ENCODE assay signal across 8 cellular contexts in genomic region chr11:8732276-8732675, GRCh38.
DNase-seq lines count a peak whose midpoint lies in the region; ATAC-seq and TF ChIP-seq lines count a peak whose summit lies in the region.

No MANE protein-coding gene starts in this region.

- H3K4me3 ChIP-seq in coronary artery = peak overlapping the region; percentile 17
- H3K4me3 ChIP-seq in WERI-Rb-1 (ENCODE audit: low read depth, low read length) = no peak overlapping the region

- peaks cover 27% of the 10 kb centered on the region for H3K36me3 ChIP-seq in WERI-Rb-1

- H3K4me3 Mint-ChIP-seq in stimulated activated effector memory CD8-positive, alpha-beta T cell treated with anti-CD3 and anti-CD28 coated beads, Interleukin-12 subunit alpha, Interleukin-12 subunit beta, amount 100 ng/mL, for 72 hours = no peak overlapping the region

- H3K27ac Mint-ChIP-seq in stimulated activated effector memory CD8-positive, alpha-beta T cell treated with anti-CD3 and anti-CD28 coated beads, Interleukin-12 subunit alpha, Interleukin-12 subunit beta, amount 100 ng/mL, for 72 hours = no peak overlapping the region

- no peaks in the 10 kb centered on the region for H3K27me3 ChIP-seq in WERI-Rb-1 (ENCODE audit: insufficient read depth, low read depth, severe bottlenecking)

- H3K9me3 Mint-ChIP-seq in stimulated activated effector memory CD8-positive, alpha-beta T cell treated with anti-CD3 and anti-CD28 coated beads, Interleukin-12 subunit alpha, Interleukin-12 subunit beta, amount 100 ng/mL, for 72 hours = no peaks in the 10 kb centered on the region

- DNase-seq in coronary artery (ENCODE audit: low spot score) (no peak), WERI-Rb-1 (no peak), NCI-H446 (lab: John Stamatoyannopoulos, UW) (no peak)
- DNase-seq in stimulated activated effector memory CD8-positive, alpha-beta T cell treated with anti-CD3 and anti-CD28 coated beads, Interleukin-12 subunit alpha, Interleukin-12 subunit beta, amount 100 ng/mL, for 72 hours (ENCODE audit: low spot score in 2 of 2) = no peak
- DNase-seq in activated CD8-positive, alpha-beta memory T cell treated with anti-CD3 and anti-CD28 coated beads, Interleukin-2, amount 50 U/mL, for 4 hours = no peak

- H3K27ac ChIP-seq in coronary artery (peak overlapping the region; percentile 58 to 86), WERI-Rb-1 (no peak overlapping the region)

- no peaks in the 10 kb centered on the region for H3K36me3 Mint-ChIP-seq in stimulated activated effector memory CD8-positive, alpha-beta T cell treated with anti-CD3 and anti-CD28 coated beads, Interleukin-12 subunit alpha, Interleukin-12 subunit beta, amount 100 ng/mL, for 72 hours

- no peaks in the 10 kb centered on the region for H3K9me3 ChIP-seq in WERI-Rb-1 (ENCODE audit: severe bottlenecking)

- ATAC-seq in GM19324 (IDR thresholded peaks at IDR 0.05; ENCODE audit: low FRiP score, unreplicated experiment) (peak; percentile 78), HG03280 (IDR thresholded peaks at IDR 0.05; ENCODE audit: unreplicated experiment) (peak; percentile 65), GM19328 (IDR thresholded peaks at IDR 0.05; ENCODE audit: unreplicated experiment) (no peak)
- ATAC-seq in stimulated activated effector memory CD8-positive, alpha-beta T cell treated with anti-CD3 and anti-CD28 coated beads, Interleukin-12 subunit alpha, Interleukin-12 subunit beta, amount 100 ng/mL, for 72 hours = peak; percentile 33

- H3K4me1 Mint-ChIP-seq in stimulated activated effector memory CD8-positive, alpha-beta T cell treated with anti-CD3 and anti-CD28 coated beads, Interleukin-12 subunit alpha, Interleukin-12 subunit beta, amount 100 ng/mL, for 72 hours = peaks cover 6% of the 10 kb centered on the region

- TF ChIP-seq CTCF in coronary artery (IDR thresholded peaks at IDR 0.05) = no peak
- no peak for TF ChIP-seq CTCF in WERI-Rb-1 (IDR thresholded peaks at IDR 0.05; ENCODE audit: low read depth, low read length)
